Comparison of ENCODE assay signal across 1 cellular context in genomic region chr2:159658887-159659437, GRCh38.
TF ChIP-seq lines count a peak whose summit lies in the region.

No MANE protein-coding gene starts in this region.

TF ChIP-seq in GM12878, 131 proteins besides CTCF, POLR2A, EP300 and RAD21 (continued from another document):
- TF ChIP-seq RELB (IDR thresholded peaks at IDR 0.05; ENCODE audit: low read depth): 0 out of 2 replicates have a peak, but pooled peaks have one; percentile 18
- peak in 1 of 2 experiments; percentile 26; a peak in 1 of 4 replicates for TF ChIP-seq IKZF2 (IDR thresholded peaks at IDR 0.05)
- 0 out of 2 replicates have a peak, but pooled peaks have one; percentile 7 for TF ChIP-seq JUNB (IDR thresholded peaks at IDR 0.05)
